In the genomic region with DNA sequence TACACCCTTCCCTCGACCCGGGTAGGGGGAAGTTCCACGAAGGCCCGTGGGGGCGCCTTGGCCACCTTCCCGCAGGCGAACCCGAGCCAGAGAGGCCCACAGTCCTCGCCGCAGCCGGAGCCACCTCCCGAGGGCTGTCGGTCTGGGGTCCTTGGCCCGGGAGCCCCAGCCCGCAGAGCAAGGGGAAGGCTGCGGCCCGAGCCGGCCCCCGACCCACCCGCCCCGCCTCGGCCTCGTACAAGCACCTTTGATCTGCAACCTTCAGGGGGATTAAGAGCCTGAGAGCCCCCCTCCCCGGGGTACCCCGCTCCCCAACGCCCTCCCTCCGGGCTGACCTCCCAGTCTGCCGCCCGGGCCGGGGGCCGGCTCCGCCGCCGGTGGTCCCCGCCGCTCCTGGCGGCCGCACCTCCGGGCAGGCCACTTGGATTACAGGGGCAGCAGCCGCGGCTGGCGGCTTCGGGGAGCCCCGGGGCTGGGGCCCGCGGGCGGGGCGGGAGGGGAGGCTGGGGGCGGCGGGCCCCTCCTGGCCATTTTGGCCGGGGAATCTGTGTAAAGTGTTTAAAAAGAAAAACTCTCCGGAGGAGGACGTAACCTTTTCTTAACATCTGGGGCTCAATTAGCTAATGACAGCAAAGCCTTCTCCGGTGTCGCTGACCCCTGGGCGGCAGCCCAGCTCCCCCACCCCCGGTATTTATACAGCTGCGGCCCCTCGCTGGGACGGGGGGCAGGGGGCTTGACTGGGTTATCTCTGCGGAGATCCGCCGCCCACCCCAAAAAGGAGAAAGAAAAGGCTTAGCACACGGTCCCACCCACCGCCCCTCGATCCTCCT, we compare ENCODE assay signal across 11 cellular contexts. TPM values are rescaled to one million over a fixed set of nuclear protein-coding genes. Genes with fewer than 3 reads are reported as not detected.
DNase-seq lines count a peak whose midpoint lies in the region; ATAC-seq, FAIRE-seq and TF ChIP-seq lines count a peak whose summit lies in the region.
"Had no signal": no experiment of that assay in that cellular context is flagged by ENCODE, and none has a peak within 500 bp of the region (broad histone marks: within the 10 kb centered on the region; RNA-seq: fewer than 3 reads in every experiment).

No MANE protein-coding gene starts in this region.

- FAIRE-seq in keratinocyte (lab: Jason Lieb, UNC), result no peak

- peak overlapping the region; percentile 15 to 38 (median 18) for H3K4me3 ChIP-seq in keratinocyte (ENCODE audit: control insufficient read depth in 2 of 3, extremely low read depth in 1 of 3, insufficient read depth in 2 of 3, low read depth in 1 of 3, low read length in 3 of 3)

- intact Hi-C loops in sciatic nerve (cut with DNase I), result no loop called here

- H3K9ac ChIP-seq in keratinocyte (ENCODE audit: control insufficient read depth, extremely low read depth, insufficient read depth, low read length), result peak overlapping the region; percentile 58

- TF ChIP-seq CTCF in brain (conservative IDR thresholded peaks at IDR 0.05) (no peak), keratinocyte (optimal IDR thresholded peaks at IDR 0.05 in 1 of 3, IDR thresholded peaks at IDR 0.05 in 1 of 3, conservative IDR thresholded peaks at IDR 0.05 in 1 of 3; ENCODE audit: extremely low read depth in 1 of 3, insufficient read depth in 2 of 3, low read length in 3 of 3) (no peak)

- peak overlapping the region; percentile 78 for H3K4me2 ChIP-seq in keratinocyte (ENCODE audit: control insufficient read depth, extremely low read depth, insufficient read depth, low read depth, low read length)

- peaks cover 32% of the 10 kb centered on the region for H3K4me1 ChIP-seq in keratinocyte (ENCODE audit: control insufficient read depth, extremely low read depth, insufficient read depth, low read length)

- peaks cover 52% of the 10 kb centered on the region for H3K4me1 Mint-ChIP-seq in brain

- peak overlapping the region; percentile 26 for H3K27ac ChIP-seq in keratinocyte (ENCODE audit: control insufficient read depth, insufficient read depth, low read length)

- peak overlapping the region in 4 of 5 experiments; percentile 60 to 79 (median 74) for H3K4me3 Mint-ChIP-seq in brain

- no peaks in the 10 kb centered on the region for H4K20me1 ChIP-seq in keratinocyte (ENCODE audit: control insufficient read depth, extremely low read depth, insufficient read depth, low read length)

- H3K27me3 ChIP-seq in keratinocyte (ENCODE audit: control insufficient read depth, extremely low read depth, insufficient read depth, low read length), result peaks cover 13% of the 10 kb centered on the region

- dilution Hi-C loops in keratinocyte (cut with MboI; ENCODE audit: extremely low pct_ligation_motif_present, low sequenced_read_pairs), result no loop called here

- H3K79me2 ChIP-seq in keratinocyte (ENCODE audit: control insufficient read depth, insufficient read depth, low read length), result no peaks in the 10 kb centered on the region

- peak overlapping the region in 3 of 5 experiments; percentile 72 to 74 (median 73) for H3K27ac Mint-ChIP-seq in brain

- H3K9me3 ChIP-seq in keratinocyte (ENCODE audit: control insufficient read depth, low read depth, low read length), result no peaks in the 10 kb centered on the region

- no peaks in the 10 kb centered on the region for H3K36me3 Mint-ChIP-seq in brain

- no peaks in the 10 kb centered on the region for H3K36me3 ChIP-seq in keratinocyte (ENCODE audit: control insufficient read depth in 2 of 2, extremely low read depth in 1 of 2, insufficient read depth in 2 of 2, low read length in 2 of 2)

- peaks cover 0 to 9% (median 0%) of the 10 kb centered on the region in 5 experiments for H3K9me3 Mint-ChIP-seq in brain

- H3K9me1 ChIP-seq in keratinocyte (ENCODE audit: control insufficient read depth, extremely low read depth, insufficient read depth, low read length), result no peaks in the 10 kb centered on the region

- DNase-seq in NCI-H1092 treated with DMSO at 0.1 percent for 48 hours (lab: John Stamatoyannopoulos, UW) (peak; percentile 34), NCI-H1092 (lab: John Stamatoyannopoulos, UW) (no peak), keratinocyte (ENCODE audit: low read depth, low spot score) (no peak), sciatic nerve (ENCODE audit: low spot score) (peak; percentile 75), Kasumi-1 (lab: John Stamatoyannopoulos, UW) (no peak)
- DNase-seq in effector CD4-positive, alpha-beta T cell, result no peak
- DNase-seq: effector memory CD4-positive, alpha-beta T cell; NCI-H510A treated with DMSO at 0.1 percent for 48 hours had no signal

- ATAC-seq in sciatic nerve (peak; percentile 47), HG02623 (IDR thresholded peaks at IDR 0.05; ENCODE audit: unreplicated experiment) (no peak)

- H2AFZ ChIP-seq in keratinocyte (ENCODE audit: control insufficient read depth, low read length), result peak overlapping the region; percentile 61

- H3K27me3 Mint-ChIP-seq in brain, result peaks cover 59% of the 10 kb centered on the region

RNA-seq across cellular contexts. Expression of a gene that starts 40.2 kb away (rescaled TPM):
- 17.0 TPM for polyA plus RNA-seq in brain (ENCODE audit: insufficient read depth, low read depth, low replicate concordance)
- 2.2 to 6.7 TPM (median 3.7 TPM) in 3 replicates for polyA plus RNA-seq in keratinocyte
- polyA plus RNA-seq in keratinocyte (2011; ENCODE audit: low read depth), result 13.7 TPM
- 1.3 and 3.2 TPM in 2 replicates for polyA plus RNA-seq in keratinocyte (2011; cell fraction: cytosol; rRNA removed)
- 21.1 and 21.6 TPM in 2 replicates for polyA plus RNA-seq in keratinocyte (2011; cell fraction: nucleus; rRNA removed)
- polyA plus RNA-seq in keratinocyte (2012; ENCODE audit: low replicate concordance), result 8.3 and 66.7 TPM in 2 replicates
- polyA minus RNA-seq in keratinocyte, result 8.0 to 36.6 TPM (median 14.7 TPM) in 3 replicates
- 7.1 TPM for polyA minus RNA-seq in keratinocyte (2011; cell fraction: cytosol; rRNA and poly(A)+ RNA removed)
- 28.8 and 31.2 TPM in 2 replicates for polyA minus RNA-seq in keratinocyte (2011; cell fraction: nucleus; rRNA and poly(A)+ RNA removed)
- total RNA-seq in sciatic nerve, result 15.2 TPM
- total RNA-seq: activated CD8-positive, alpha-beta memory T cell treated with anti-CD3 and anti-CD28 coated beads for 36 hours had no signal

Comparison
In these comparisons a context has a peak if more than half of its experiments do, and no peak if none do; other contexts are left out.
1. DNase-seq: peak in NCI-H1092 treated with DMSO at 0.1 percent for 48 hours (single experiment) and sciatic nerve (single experiment); none in NCI-H1092 (single experiment), keratinocyte (single experiment), effector CD4-positive, alpha-beta T cell (single experiment) and Kasumi-1 (0 of 2).